Comparison of ENCODE assay signal across 17 cellular contexts in genomic region chr3:126519506-126520455, GRCh38. TPM values are rescaled to one million over a fixed set of nuclear protein-coding genes. Genes with fewer than 3 reads are reported as not detected.
"Had no signal": no experiment of that assay in that cellular context is flagged by ENCODE, and none has a peak within 500 bp of the region (broad histone marks: within the 10 kb centered on the region; RNA-seq: fewer than 3 reads in every experiment).

No MANE protein-coding gene starts in this region.

- H3K27ac ChIP-seq: breast epithelium had no signal

- H3K4me3 Mint-ChIP-seq: activated naive CD8-positive, alpha-beta T cell treated with anti-CD3 and anti-CD28 coated beads for 36 hours; activated T-cell treated with anti-CD3 and anti-CD28 coated beads, Interleukin-2, amount 50 U/mL, for 4 hours; immature natural killer cell; nephron; T-helper 1 cell treated with Interleukin-12 subunit alpha and Interleukin-12 subunit beta and Interleukin-4 antibody, amounts not matched to agents 30 μg/mL and 1 μg/mL, for 36 hours had no signal

- H3K36me3 Mint-ChIP-seq: activated naive CD8-positive, alpha-beta T cell treated with anti-CD3 and anti-CD28 coated beads for 36 hours; immature natural killer cell had no signal

- H3K9me3 ChIP-seq: breast epithelium had no signal

- DNase-seq: activated CD4-positive, alpha-beta T cell treated with anti-CD3 and anti-CD28 coated beads, Interleukin-2, amount 50 U/mL, for 1 hour; activated CD4-positive, CD25-positive, alpha-beta regulatory T cell; activated gamma-delta T cell; activated naive CD8-positive, alpha-beta T cell treated with anti-CD3 and anti-CD28 coated beads for 36 hours; activated T-cell treated with anti-CD3 and anti-CD28 coated beads, Interleukin-2, amount 50 U/mL, for 4 hours; anterior cingulate cortex; immature natural killer cell; left colon; mesenchymal stem cell had no signal

- H3K27ac Mint-ChIP-seq: activated naive CD8-positive, alpha-beta T cell treated with anti-CD3 and anti-CD28 coated beads for 36 hours; immature natural killer cell; nephron; T-helper 1 cell treated with Interleukin-12 subunit alpha and Interleukin-12 subunit beta and Interleukin-4 antibody, amounts not matched to agents 30 μg/mL and 1 μg/mL, for 36 hours had no signal

- H3K9me3 Mint-ChIP-seq: activated naive CD8-positive, alpha-beta T cell treated with anti-CD3 and anti-CD28 coated beads for 36 hours; activated T-cell treated with anti-CD3 and anti-CD28 coated beads, Interleukin-2, amount 50 U/mL, for 4 hours; immature natural killer cell; nephron; T-helper 1 cell treated with Interleukin-12 subunit alpha and Interleukin-12 subunit beta and Interleukin-4 antibody, amounts not matched to agents 30 μg/mL and 1 μg/mL, for 36 hours had no signal

- ATAC-seq: activated T-cell treated with anti-CD3 and anti-CD28 coated beads, Interleukin-2, amount 50 U/mL, for 4 hours; esophagus mucosa; left colon had no signal

- H3K4me3 ChIP-seq: breast epithelium, dorsolateral prefrontal cortex had no signal

- H3K4me1 Mint-ChIP-seq: activated naive CD8-positive, alpha-beta T cell treated with anti-CD3 and anti-CD28 coated beads for 36 hours; nephron had no signal

- H3K36me3 ChIP-seq: breast epithelium had no signal

RNA-seq across cellular contexts. Expression of gene UROC1, which starts 2.2 kb away (rescaled TPM):
- total RNA-seq: activated naive CD8-positive, alpha-beta T cell treated with anti-CD3 and anti-CD28 coated beads for 36 hours; activated T-cell treated with anti-CD3 and anti-CD28 coated beads, Interleukin-2, amount 50 U/mL, for 4 hours; breast epithelium; esophagus mucosa; glomerular endothelial cell; left colon; omental fat pad; pulmonary artery endothelial cell had no signal
- polyA plus RNA-seq: immature natural killer cell had no signal

RNA-seq across cellular contexts. Expression of gene CHST13, which starts 4.2 kb away (rescaled TPM):
- total RNA-seq: activated naive CD8-positive, alpha-beta T cell treated with anti-CD3 and anti-CD28 coated beads for 36 hours; activated T-cell treated with anti-CD3 and anti-CD28 coated beads, Interleukin-2, amount 50 U/mL, for 4 hours; esophagus mucosa; glomerular endothelial cell; pulmonary artery endothelial cell had no signal

RNA-seq across cellular contexts. Expression of gene C3orf22, which starts 39.0 kb away (rescaled TPM):
- total RNA-seq: activated naive CD8-positive, alpha-beta T cell treated with anti-CD3 and anti-CD28 coated beads for 36 hours; activated T-cell treated with anti-CD3 and anti-CD28 coated beads, Interleukin-2, amount 50 U/mL, for 4 hours; breast epithelium; esophagus mucosa; glomerular endothelial cell; left colon; omental fat pad; pulmonary artery endothelial cell had no signal
- polyA plus RNA-seq: immature natural killer cell had no signal
